In genomic region chr15:73928971-73929627, GRCh38 we compare ENCODE assay signal across 11 cellular contexts. TPM values are rescaled to one million over a fixed set of nuclear protein-coding genes. Genes with fewer than 3 reads are reported as not detected.
A peak's percentile ranks its signal among the peaks of the same experiment; 100 is the strongest.
DNase-seq lines count a peak whose midpoint lies in the region; ATAC-seq and TF ChIP-seq lines count a peak whose summit lies in the region.
"Had no signal": no experiment of that assay in that cellular context is flagged by ENCODE, and none has a peak within 500 bp of the region (broad histone marks: within the 10 kb centered on the region; RNA-seq: fewer than 3 reads in every experiment).

No MANE protein-coding gene starts in this region.

- in situ Hi-C loops in astrocyte of the spinal cord (cut with HindIII; ENCODE audit: low sequenced_read_pairs) = no loop called here

- ATAC-seq in natural killer cell (no peak), HG03045 (IDR thresholded peaks at IDR 0.05; ENCODE audit: unreplicated experiment) (no peak)

- peak overlapping the region; percentile 62 for H3K4me3 Mint-ChIP-seq in natural killer cell

- H3K9me3 Mint-ChIP-seq in natural killer cell = no peaks in the 10 kb centered on the region
- H3K9me3 Mint-ChIP-seq: IgD-negative memory B cell had no signal

- CTCF ChIA-PET in HEK293 (lab: Yijun Ruan, JAX) = interaction anchor here (0.6 to 3.6 kb wide), 7 partner anchors 10 to 283 kb away, joined by 3 to 39 read pairs (median 5); partner anchors contain the start of gene TBC1D21

- no peaks in the 10 kb centered on the region for H3K9me3 ChIP-seq in HEK293 (ENCODE audit: control insufficient read depth, insufficient read depth, low read depth, low read length)

- H3K4me3 ChIP-seq in HEK293 (ENCODE audit: low read depth, low read length) (no peak overlapping the region), astrocyte of the spinal cord (ENCODE audit: low read depth, low read length) (peak overlapping the region; percentile 78)

- no peaks in the 10 kb centered on the region for H3K36me3 ChIP-seq in HEK293 (ENCODE audit: control insufficient read depth in 2 of 2, insufficient read depth in 1 of 2, low read length in 2 of 2)

- no peaks in the 10 kb centered on the region for H3K36me3 Mint-ChIP-seq in natural killer cell
- H3K36me3 Mint-ChIP-seq: IgD-negative memory B cell had no signal

- TF ChIP-seq CTCF in HEK293 (tag by site-specific recombination; IDR thresholded peaks at IDR 0.05) (no peak), astrocyte of the spinal cord (IDR thresholded peaks at IDR 0.05; ENCODE audit: low read depth, low read length) (no peak), natural killer cell (IDR thresholded peaks at IDR 0.05) (no peak)

- H3K27ac Mint-ChIP-seq in natural killer cell = no peak overlapping the region
- H3K27ac Mint-ChIP-seq: IgD-negative memory B cell had no signal

- DNase-seq in AG20443 (ENCODE audit: low spot score) (peak; percentile 47), astrocyte of the spinal cord (ENCODE audit: low read depth, low spot score) (no peak), natural killer cell (no peak), SHP77 treated with DMSO at 0.1 percent for 48 hours (lab: John Stamatoyannopoulos, UW) (no peak), NCI-H345 (lab: John Stamatoyannopoulos, UW) (no peak), amniotic stem cell (lab: John Stamatoyannopoulos, UW) (no peak)
- DNase-seq: activated CD4-positive, alpha-beta T cell treated with anti-CD3 and anti-CD28 coated beads, Interleukin-2, amount 50 U/mL, for 1 hour; cortex of kidney had no signal

- intact Hi-C loops in natural killer cell (cut with micrococcal nuclease) = no loop called here

- H3K27me3 Mint-ChIP-seq in natural killer cell (ENCODE audit: low read depth in 2 of 2) = peaks cover 13 to 31% of the 10 kb centered on the region in 2 donors

- POLR2A ChIA-PET in HEK293 (lab: Yijun Ruan, JAX) = interaction anchor here (0.7 to 2.6 kb wide), 3 partner anchors 12 to 65 kb away, joined by 3 to 17 read pairs (median 7); partner anchors contain the start of gene PML

- peaks cover 11% of the 10 kb centered on the region for H3K4me1 ChIP-seq in HEK293 (ENCODE audit: control insufficient read depth, insufficient read depth, low read length)

- peaks cover 6 to 20% of the 10 kb centered on the region in 2 donors for H3K4me1 Mint-ChIP-seq in natural killer cell

- no peak overlapping the region for H3K27ac ChIP-seq in HEK293 (ENCODE audit: extremely low read depth, low read depth, low read length)

TF ChIP-seq in HEK293, 187 proteins besides CTCF, POLR2A, EP300 and RAD21:
- peak; percentile 55; the same call in 1 of the 2 replicates for TF ChIP-seq ZNF76 (tag by site-specific recombination; IDR thresholded peaks at IDR 0.05; ENCODE audit: borderline replicate concordance, low read depth)
- TF ChIP-seq ZNF473 (tag by site-specific recombination; IDR thresholded peaks at IDR 0.05) = no peak
- TF ChIP-seq GFI1B (tag by site-specific recombination; IDR thresholded peaks at IDR 0.05) = no peak
- TF ChIP-seq ZXDB (tag by site-specific recombination; IDR thresholded peaks at IDR 0.05) = no peak
- TF ChIP-seq WT1 (tag by site-specific recombination; IDR thresholded peaks at IDR 0.05) = no peak
- no peak for TF ChIP-seq ZNF26 (tag by site-specific recombination; IDR thresholded peaks at IDR 0.05)
- peak; percentile 65 for TF ChIP-seq GLIS1 (tag by site-specific recombination; IDR thresholded peaks at IDR 0.05)
- no peak for TF ChIP-seq FEZF1 (tag by site-specific recombination; IDR thresholded peaks at IDR 0.05)
- TF ChIP-seq PRDM10 (tag by site-specific recombination; IDR thresholded peaks at IDR 0.05) = no peak
- no peak for TF ChIP-seq ZNF138 (tag by site-specific recombination; IDR thresholded peaks at IDR 0.05; ENCODE audit: borderline replicate concordance)
- no peak for TF ChIP-seq SCRT1 (tag by site-specific recombination; IDR thresholded peaks at IDR 0.05; ENCODE audit: borderline replicate concordance)
- TF ChIP-seq SP3 (tag by site-specific recombination; IDR thresholded peaks at IDR 0.05) = no peak
- TF ChIP-seq ZNF169 (tag by site-specific recombination; IDR thresholded peaks at IDR 0.05) = no peak
- TF ChIP-seq ZNF354C (tag by site-specific recombination; IDR thresholded peaks at IDR 0.05; ENCODE audit: borderline replicate concordance, low read depth) = no peak
- no peak for TF ChIP-seq ZNF394 (tag by site-specific recombination; IDR thresholded peaks at IDR 0.05; ENCODE audit: borderline replicate concordance)
- TF ChIP-seq ZNF341 (tag by site-specific recombination; IDR thresholded peaks at IDR 0.05; ENCODE audit: low read depth) = peak; percentile 73
- no peak for TF ChIP-seq ZNF510 (tag by site-specific recombination; IDR thresholded peaks at IDR 0.05; ENCODE audit: insufficient replicate concordance)
- no peak for TF ChIP-seq ZNF211 (tag by site-specific recombination; IDR thresholded peaks at IDR 0.05; ENCODE audit: low read depth)
- no peak for TF ChIP-seq ZNF658 (tag by site-specific recombination; IDR thresholded peaks at IDR 0.05)
- no peak for TF ChIP-seq TCF7L2 (IDR thresholded peaks at IDR 0.05; ENCODE audit: borderline replicate concordance, low read depth, low read length)
- no peak for TF ChIP-seq ZNF175 (tag by site-specific recombination; IDR thresholded peaks at IDR 0.05)
- TF ChIP-seq ZNF707 (tag by site-specific recombination; IDR thresholded peaks at IDR 0.05) = no peak
- no peak for TF ChIP-seq SETDB1 (IDR thresholded peaks at IDR 0.05; ENCODE audit: insufficient read length, low read length)
- no peak for TF ChIP-seq ZNF132 (tag by site-specific recombination; IDR thresholded peaks at IDR 0.05; ENCODE audit: borderline replicate concordance)
- TF ChIP-seq ZNF660 (tag by site-specific recombination; IDR thresholded peaks at IDR 0.05) = no peak
- TF ChIP-seq ZNF416 (tag by site-specific recombination; IDR thresholded peaks at IDR 0.05) = no peak
TF ChIP-seq in HEK293: peak in this region for 3.

RNA-seq across cellular contexts. Expression of gene LOXL1, which starts 2.8 kb away (rescaled TPM):
- 1 to 10 TPM; 1.1 to 1.4 (median 1.3) TPM for total RNA-seq in natural killer cell

RNA-seq across cellular contexts. Expression of gene TBC1D21, which starts 55.7 kb away (rescaled TPM):
- not detected for total RNA-seq in natural killer cell
